Comparison of ENCODE assay signal across 1 cellular context in genomic region chr7:56063882-56064625, GRCh38.
TF ChIP-seq lines count a peak whose summit lies in the region.

Gene SUMF2 (plus strand): TSS chr7:56064286. CDS start chr7:56064312, 26 bp downstream.

TF ChIP-seq in HepG2, 621 proteins besides CTCF, POLR2A, EP300 and RAD21 (continued from another document and continues in another):
- no peak for TF ChIP-seq AFF4 (CRISPR knock-in tag; IDR thresholded peaks at IDR 0.05)
- no peak for TF ChIP-seq ZNF101 (CRISPR knock-in tag; IDR thresholded peaks at IDR 0.05; ENCODE audit: borderline replicate concordance, low read depth)
- TF ChIP-seq ZNF432 (CRISPR knock-in tag; IDR thresholded peaks at IDR 0.05; ENCODE audit: borderline replicate concordance): no peak
- TF ChIP-seq NFYB (CRISPR knock-in tag; IDR thresholded peaks at IDR 0.05): no peak
- peak; percentile 15; the same call in 1 of the 2 replicates for TF ChIP-seq FOXP4 (CRISPR knock-in tag; IDR thresholded peaks at IDR 0.05)
- no peak for TF ChIP-seq PHB2 (IDR thresholded peaks at IDR 0.05; ENCODE audit: partially characterized antibody)
- TF ChIP-seq, protein P1, sequence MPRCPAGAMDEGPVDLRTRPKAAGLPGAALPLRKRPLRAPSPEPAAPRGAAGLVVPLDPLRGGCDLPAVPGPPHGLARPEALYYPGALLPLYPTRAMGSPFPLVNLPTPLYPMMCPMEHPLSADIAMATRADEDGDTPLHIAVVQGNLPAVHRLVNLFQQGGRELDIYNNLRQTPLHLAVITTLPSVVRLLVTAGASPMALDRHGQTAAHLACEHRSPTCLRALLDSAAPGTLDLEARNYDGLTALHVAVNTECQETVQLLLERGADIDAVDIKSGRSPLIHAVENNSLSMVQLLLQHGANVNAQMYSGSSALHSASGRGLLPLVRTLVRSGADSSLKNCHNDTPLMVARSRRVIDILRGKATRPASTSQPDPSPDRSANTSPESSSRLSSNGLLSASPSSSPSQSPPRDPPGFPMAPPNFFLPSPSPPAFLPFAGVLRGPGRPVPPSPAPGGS (CRISPR knock-in tag; IDR thresholded peaks at IDR 0.05): peak; percentile 68; the same call in 1 of the 2 replicates
- TF ChIP-seq THYN1 (CRISPR knock-in tag; IDR thresholded peaks at IDR 0.05; ENCODE audit: borderline replicate concordance, low read depth): no peak
- no peak for TF ChIP-seq RCOR2 (CRISPR knock-in tag; IDR thresholded peaks at IDR 0.05)
- no peak for TF ChIP-seq ZNF703 (CRISPR knock-in tag; IDR thresholded peaks at IDR 0.05; ENCODE audit: borderline replicate concordance)
- peak; percentile 89 for TF ChIP-seq ZMYM4 (CRISPR knock-in tag; IDR thresholded peaks at IDR 0.05)
- peak; percentile 88; the same call in 1 of the 2 replicates for TF ChIP-seq BRCA1 (CRISPR knock-in tag; IDR thresholded peaks at IDR 0.05)
- TF ChIP-seq KLF11 (CRISPR knock-in tag; IDR thresholded peaks at IDR 0.05): peak; percentile 59; the same call in 1 of the 2 replicates
- no peak for TF ChIP-seq SIX1 (CRISPR knock-in tag; IDR thresholded peaks at IDR 0.05; ENCODE audit: borderline replicate concordance)
- TF ChIP-seq ATF5 (CRISPR knock-in tag; IDR thresholded peaks at IDR 0.05; ENCODE audit: low read depth): 0 out of 2 replicates have a peak, but pooled peaks have one; percentile 61
- TF ChIP-seq GLI4 (CRISPR knock-in tag; IDR thresholded peaks at IDR 0.05; ENCODE audit: borderline replicate concordance): no peak
- peak; percentile 61; the same call in 1 of the 2 replicates for TF ChIP-seq ZSCAN12 (CRISPR knock-in tag; IDR thresholded peaks at IDR 0.05)
- no peak for TF ChIP-seq HCFC1 (IDR thresholded peaks at IDR 0.05; ENCODE audit: low read depth, low read length)
- TF ChIP-seq SRSF1 (optimal IDR thresholded peaks at IDR 0.05; ENCODE audit: low read depth, low read length): peak; percentile 19
- TF ChIP-seq ZNF331 (CRISPR knock-in tag; IDR thresholded peaks at IDR 0.05): peak; percentile 63
- no peak for TF ChIP-seq ZUFSP (CRISPR knock-in tag; IDR thresholded peaks at IDR 0.05; ENCODE audit: borderline replicate concordance)
- no peak for TF ChIP-seq TEAD2 (CRISPR knock-in tag; IDR thresholded peaks at IDR 0.05)
- TF ChIP-seq RELA (CRISPR knock-in tag; IDR thresholded peaks at IDR 0.05): no peak
- no peak for TF ChIP-seq ZNF7 (CRISPR knock-in tag; IDR thresholded peaks at IDR 0.05)
- TF ChIP-seq, protein P2, sequence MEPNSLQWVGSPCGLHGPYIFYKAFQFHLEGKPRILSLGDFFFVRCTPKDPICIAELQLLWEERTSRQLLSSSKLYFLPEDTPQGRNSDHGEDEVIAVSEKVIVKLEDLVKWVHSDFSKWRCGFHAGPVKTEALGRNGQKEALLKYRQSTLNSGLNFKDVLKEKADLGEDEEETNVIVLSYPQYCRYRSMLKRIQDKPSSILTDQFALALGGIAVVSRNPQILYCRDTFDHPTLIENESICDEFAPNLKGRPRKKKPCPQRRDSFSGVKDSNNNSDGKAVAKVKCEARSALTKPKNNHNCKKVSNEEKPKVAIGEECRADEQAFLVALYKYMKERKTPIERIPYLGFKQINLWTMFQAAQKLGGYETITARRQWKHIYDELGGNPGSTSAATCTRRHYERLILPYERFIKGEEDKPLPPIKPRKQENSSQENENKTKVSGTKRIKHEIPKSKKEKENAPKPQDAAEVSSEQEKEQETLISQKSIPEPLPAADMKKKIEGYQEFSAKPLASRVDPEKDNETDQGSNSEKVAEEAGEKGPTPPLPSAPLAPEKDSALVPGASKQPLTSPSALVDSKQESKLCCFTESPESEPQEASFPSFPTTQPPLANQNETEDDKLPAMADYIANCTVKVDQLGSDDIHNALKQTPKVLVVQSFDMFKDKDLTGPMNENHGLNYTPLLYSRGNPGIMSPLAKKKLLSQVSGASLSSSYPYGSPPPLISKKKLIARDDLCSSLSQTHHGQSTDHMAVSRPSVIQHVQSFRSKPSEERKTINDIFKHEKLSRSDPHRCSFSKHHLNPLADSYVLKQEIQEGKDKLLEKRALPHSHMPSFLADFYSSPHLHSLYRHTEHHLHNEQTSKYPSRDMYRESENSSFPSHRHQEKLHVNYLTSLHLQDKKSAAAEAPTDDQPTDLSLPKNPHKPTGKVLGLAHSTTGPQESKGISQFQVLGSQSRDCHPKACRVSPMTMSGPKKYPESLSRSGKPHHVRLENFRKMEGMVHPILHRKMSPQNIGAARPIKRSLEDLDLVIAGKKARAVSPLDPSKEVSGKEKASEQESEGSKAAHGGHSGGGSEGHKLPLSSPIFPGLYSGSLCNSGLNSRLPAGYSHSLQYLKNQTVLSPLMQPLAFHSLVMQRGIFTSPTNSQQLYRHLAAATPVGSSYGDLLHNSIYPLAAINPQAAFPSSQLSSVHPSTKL (CRISPR knock-in tag; IDR thresholded peaks at IDR 0.05): no peak; the same call in none of the 2 replicates
- no peak for TF ChIP-seq SATB2 (CRISPR knock-in tag; IDR thresholded peaks at IDR 0.05)
- no peak for TF ChIP-seq MLLT10 (CRISPR knock-in tag; IDR thresholded peaks at IDR 0.05)
- no peak for TF ChIP-seq PTBP1 (IDR thresholded peaks at IDR 0.05; ENCODE audit: low read depth, low read length, poor library complexity, severe bottlenecking)
- TF ChIP-seq HNF4G (IDR thresholded peaks at IDR 0.05; ENCODE audit: borderline replicate concordance, low read depth, low read length): no peak
- peak; percentile 22; the same call in 1 of the 2 replicates for TF ChIP-seq HNF4G (CRISPR knock-in tag; IDR thresholded peaks at IDR 0.05; ENCODE audit: borderline replicate concordance, low read depth)
- TF ChIP-seq PAX8 (CRISPR knock-in tag; IDR thresholded peaks at IDR 0.05; ENCODE audit: borderline replicate concordance): no peak
- 0 out of 2 replicates have a peak, but pooled peaks have one; percentile 36 for TF ChIP-seq ZBTB37 (CRISPR knock-in tag; IDR thresholded peaks at IDR 0.05)
- TF ChIP-seq YY1 (IDR thresholded peaks at IDR 0.05; ENCODE audit: insufficient read depth, insufficient replicate concordance, low read depth, low read length): peak; percentile 63
- TF ChIP-seq HHEX (CRISPR knock-in tag; IDR thresholded peaks at IDR 0.05): no peak
- TF ChIP-seq KAT7 (CRISPR knock-in tag; IDR thresholded peaks at IDR 0.05; ENCODE audit: borderline replicate concordance): peak; percentile 88; the same call in 1 of the 2 replicates
- peak; percentile 69 for TF ChIP-seq MED8 (CRISPR knock-in tag; IDR thresholded peaks at IDR 0.05; ENCODE audit: insufficient replicate concordance)
- TF ChIP-seq PHF20 (CRISPR knock-in tag; IDR thresholded peaks at IDR 0.05): no peak; the same call in none of the 2 replicates
- no peak; a peak in 2 of 4 replicates for TF ChIP-seq NR2F1 (CRISPR knock-in tag; IDR thresholded peaks at IDR 0.05)
- peak; percentile 99 for TF ChIP-seq RBFOX2 (IDR thresholded peaks at IDR 0.05; ENCODE audit: low read depth, low read length)
- no peak for TF ChIP-seq ZBTB10 (CRISPR knock-in tag; IDR thresholded peaks at IDR 0.05; ENCODE audit: borderline replicate concordance)
- no peak; the same call in 1 of the 2 replicates for TF ChIP-seq ZNF34 (CRISPR knock-in tag; IDR thresholded peaks at IDR 0.05; ENCODE audit: borderline replicate concordance)
- TF ChIP-seq ZNF777 (CRISPR knock-in tag; IDR thresholded peaks at IDR 0.05): peak; percentile 77
- TF ChIP-seq KLF15 (CRISPR knock-in tag; IDR thresholded peaks at IDR 0.05; ENCODE audit: borderline replicate concordance): 0 out of 2 replicates have a peak, but pooled peaks have one; percentile 32
- TF ChIP-seq ZNF12 (CRISPR knock-in tag; IDR thresholded peaks at IDR 0.05): 0 out of 2 replicates have a peak, but pooled peaks have one; percentile 23
- peak; percentile 65; the same call in 1 of the 2 replicates for TF ChIP-seq ZNF317 (CRISPR knock-in tag; IDR thresholded peaks at IDR 0.05)
